In genomic region chr7:35263396-35263795, GRCh38 we compare ENCODE assay signal across 20 cellular contexts. TPM values are rescaled to one million over a fixed set of nuclear protein-coding genes. Genes with fewer than 3 reads are reported as not detected.
A peak's percentile ranks its signal among the peaks of the same experiment; 100 is the strongest.
DNase-seq lines count a peak whose midpoint lies in the region; ATAC-seq and TF ChIP-seq lines count a peak whose summit lies in the region.
"Had no signal": no experiment of that assay in that cellular context is flagged by ENCODE, and none has a peak within 500 bp of the region (broad histone marks: within the 10 kb centered on the region; RNA-seq: fewer than 3 reads in every experiment).

No MANE protein-coding gene starts in this region.

- no peaks in the 10 kb centered on the region for H3K27me3 ChIP-seq in right atrium auricular region
- H3K27me3 ChIP-seq in PC-9 (ENCODE audit: insufficient read depth, low read depth) = no peaks in the 10 kb centered on the region

- DNase-seq in NCI-H82 (lab: John Stamatoyannopoulos, UW) (peak; percentile 59), NCI-H82 treated with DMSO at 0.1 percent for 48 hours (lab: John Stamatoyannopoulos, UW; ENCODE audit: unreplicated experiment) (no peak), NCI-H1105 (lab: John Stamatoyannopoulos, UW) (peak; percentile 65), Right ventricle myocardium superior (peak; percentile 77), right atrium auricular region (ENCODE audit: low spot score) (no peak), AG20443 (ENCODE audit: low spot score) (no peak), PC-9 (no peak), MV-4-11 (lab: John Stamatoyannopoulos, UW) (no peak)
- DNase-seq: 8988T; AML-193; Calu3; CD8-positive, alpha-beta memory T cell; DMS153; GDM1; NCI-H187 treated with DMSO at 0.1 percent for 48 hours; NCI-H2171; NCI-H345; NCI-H524 treated with DMSO at 0.1 percent for 48 hours had no signal

- H3K36me3 ChIP-seq in right atrium auricular region (no peaks in the 10 kb centered on the region), PC-9 (ENCODE audit: low read depth) (no peaks in the 10 kb centered on the region)

- H3K9me3 ChIP-seq in right atrium auricular region = no peaks in the 10 kb centered on the region
- no peaks in the 10 kb centered on the region for H3K9me3 ChIP-seq in PC-9 (ENCODE audit: insufficient read depth, low read depth)

- ATAC-seq in Right ventricle myocardium superior (ENCODE audit: poor library complexity) = peak; percentile 78

- H2AFZ ChIP-seq in PC-9 = no peak overlapping the region; the same call in 1 of the 2 replicates

- H3K9me2 ChIP-seq in PC-9 (ENCODE audit: insufficient read depth) = no peaks in the 10 kb centered on the region

- H3K27ac ChIP-seq in right atrium auricular region (peak overlapping the region; percentile 14 to 95), PC-9 (no peak overlapping the region)
- H3K27ac ChIP-seq: C4-2B, RWPE1 had no signal

- no TSS peak for BruUV-seq in PC-9 (replicated peaks; lab: Mats Ljungman, UMichigan)

- H4K20me1 ChIP-seq in PC-9 (ENCODE audit: insufficient read depth) = no peaks in the 10 kb centered on the region

- no peaks in the 10 kb centered on the region for H3F3A ChIP-seq in PC-9 (ENCODE audit: insufficient read depth, low read depth)

- intact Hi-C loops in Right ventricle myocardium superior (cut with DNase I) = no loop called here
- intact Hi-C loops in PC-9 (cut with micrococcal nuclease; ENCODE audit: unreplicated experiment) = no loop called here

- CTCF ChIA-PET in PC-9 (lab: Charles Lee) = no interaction called here

- H3K4me3 ChIP-seq in right atrium auricular region (no peak overlapping the region), PC-9 (no peak overlapping the region)

- POLR2A ChIA-PET in PC-9 (lab: Charles Lee; ENCODE audit: unreplicated experiment) = no interaction called here

- no peaks in the 10 kb centered on the region for H3K79me2 ChIP-seq in PC-9 (ENCODE audit: low read depth)

- H3K4me1 ChIP-seq in right atrium auricular region (peaks cover 0 to 32% of the 10 kb centered on the region in 2 donors), PC-9 (replicated peaks; ENCODE audit: insufficient read depth) (no peaks in the 10 kb centered on the region)

- H3K4me2 ChIP-seq in PC-9 = no peak overlapping the region

- TF ChIP-seq CTCF in right atrium auricular region (IDR thresholded peaks at IDR 0.05) (no peak), PC-9 (conservative IDR thresholded peaks at IDR 0.05) (no peak)

RNA-seq across cellular contexts. Expression of gene TBX20, which starts 9.5 kb away (rescaled TPM):
- total RNA-seq in Right ventricle myocardium superior (124 TPM), right atrium auricular region (100 to 1,000 TPM; 132 to 140 TPM), PC-9 (2021) (1.1 and 1.7 TPM in 2 replicates)
- total RNA-seq: CD8-positive, alpha-beta memory T cell had no signal

Comparison
In these comparisons a context has a peak if more than half of its experiments do, and no peak if none do; other contexts are left out.
1. DNase-seq: peak in NCI-H82 (single experiment), NCI-H1105 (single experiment) and Right ventricle myocardium superior (single experiment); none in NCI-H82 treated with DMSO at 0.1 percent for 48 hours (single experiment), right atrium auricular region (single experiment), AG20443 (single experiment), PC-9 (0 of 2) and MV-4-11 (single experiment).
2. RNA of gene TBX20, which starts 9.5 kb away (total RNA-seq): 132 to 140 TPM in right atrium auricular region and 124 TPM in Right ventricle myocardium superior (single experiment); 1.1 to 1.7 TPM in PC-9; every median in the first group is over 10 times any median in the second.